16 cellular contexts compared by ENCODE assay signal in the genomic region with DNA sequence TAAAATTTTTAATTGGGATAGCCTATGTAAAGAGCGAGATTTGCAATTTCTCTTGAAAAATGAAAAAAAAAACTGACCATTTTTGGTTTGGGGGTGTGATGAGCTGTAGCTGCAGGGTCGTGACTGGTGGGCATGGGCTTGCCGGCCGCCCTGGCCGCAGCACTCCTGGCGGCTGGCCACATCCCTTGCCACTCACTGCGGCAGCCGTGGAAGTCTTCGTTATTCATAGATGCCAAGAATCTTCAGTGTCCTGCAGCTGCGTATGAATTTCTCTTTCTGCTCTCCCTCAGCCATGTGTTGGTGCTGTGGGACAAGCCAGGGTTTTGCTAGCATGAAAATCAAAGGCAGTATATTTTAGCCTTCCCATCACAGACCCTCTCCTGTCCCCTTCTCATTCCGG.
DNase-seq lines count a peak whose midpoint lies in the region; ATAC-seq and TF ChIP-seq lines count a peak whose summit lies in the region.
"Had no signal": no experiment of that assay in that cellular context is flagged by ENCODE, and none has a peak within 500 bp of the region (broad histone marks: within the 10 kb centered on the region; RNA-seq: fewer than 3 reads in every experiment).

No MANE protein-coding gene starts in this region.

- H3K27ac ChIP-seq in RWPE2 (ENCODE audit: poor library complexity, severe bottlenecking) (no peak overlapping the region), thyroid gland (no peak overlapping the region)

- DNase-seq in RWPE2 (ENCODE audit: low spot score) (peak; percentile 30), globus pallidus (ENCODE audit: low spot score) (peak; percentile 5), pons (ENCODE audit: low spot score) (peak; percentile 3), thyroid gland (no peak)
- DNase-seq: C1 segment of cervical spinal cord; Calu3; CD4-positive, alpha-beta memory T cell; COR-L47; DMS53; DMS79 treated with DMSO at 0.1 percent for 48 hours; GF-D8; H9 had no signal

- H3K9me3 ChIP-seq in RWPE2 (ENCODE audit: severe bottlenecking) (no peaks in the 10 kb centered on the region), thyroid gland (no peaks in the 10 kb centered on the region)

- no peak for TF ChIP-seq POLR2A in thyroid gland (IDR thresholded peaks at IDR 0.05)

- H3K4me1 ChIP-seq in RWPE2 (ENCODE audit: insufficient read depth, poor library complexity, severe bottlenecking) (no peaks in the 10 kb centered on the region), thyroid gland (no peaks in the 10 kb centered on the region)

- H3K4me3 ChIP-seq in RWPE2 (ENCODE audit: severe bottlenecking), result no peak overlapping the region
- H3K4me3 ChIP-seq in thyroid gland (replicated peaks in 1 of 3), result no peak overlapping the region
- H3K4me3 ChIP-seq: GM23338 had no signal

- 94 to 95% methylated on average over 11 of the region's 11 CpGs for WGBS in thyroid gland, 2 donors

- TF ChIP-seq CTCF in RWPE2 (IDR thresholded peaks at IDR 0.05; ENCODE audit: poor library complexity, severe bottlenecking), result no peak
- no peak for TF ChIP-seq CTCF in thyroid gland (IDR thresholded peaks at IDR 0.05)

- H3K27me3 ChIP-seq in RWPE2 (ENCODE audit: insufficient read depth, poor library complexity, severe bottlenecking) (no peaks in the 10 kb centered on the region), thyroid gland (no peaks in the 10 kb centered on the region)

- no peak for ATAC-seq in RWPE2 (ENCODE audit: low read depth)
- ATAC-seq in HG03521 (IDR thresholded peaks at IDR 0.05; ENCODE audit: unreplicated experiment), result no peak
- ATAC-seq in GM18511 (IDR thresholded peaks at IDR 0.05; ENCODE audit: unreplicated experiment), result no peak
- ATAC-seq: GM23338, HCT116 had no signal

- intact Hi-C loops in thyroid gland (cut with DNase I), result no loop called here

- H3K36me3 ChIP-seq in RWPE2 (ENCODE audit: low read depth), result no peaks in the 10 kb centered on the region
- no peaks in the 10 kb centered on the region for H3K36me3 ChIP-seq in thyroid gland

Comparison
In these comparisons a context has a peak if more than half of its experiments do, and no peak if none do; other contexts are left out.
1. DNase-seq: peak in RWPE2 (single experiment), globus pallidus (single experiment) and pons (single experiment); none in thyroid gland (0 of 2).